26 cellular contexts compared by ENCODE assay signal in the genomic region with DNA sequence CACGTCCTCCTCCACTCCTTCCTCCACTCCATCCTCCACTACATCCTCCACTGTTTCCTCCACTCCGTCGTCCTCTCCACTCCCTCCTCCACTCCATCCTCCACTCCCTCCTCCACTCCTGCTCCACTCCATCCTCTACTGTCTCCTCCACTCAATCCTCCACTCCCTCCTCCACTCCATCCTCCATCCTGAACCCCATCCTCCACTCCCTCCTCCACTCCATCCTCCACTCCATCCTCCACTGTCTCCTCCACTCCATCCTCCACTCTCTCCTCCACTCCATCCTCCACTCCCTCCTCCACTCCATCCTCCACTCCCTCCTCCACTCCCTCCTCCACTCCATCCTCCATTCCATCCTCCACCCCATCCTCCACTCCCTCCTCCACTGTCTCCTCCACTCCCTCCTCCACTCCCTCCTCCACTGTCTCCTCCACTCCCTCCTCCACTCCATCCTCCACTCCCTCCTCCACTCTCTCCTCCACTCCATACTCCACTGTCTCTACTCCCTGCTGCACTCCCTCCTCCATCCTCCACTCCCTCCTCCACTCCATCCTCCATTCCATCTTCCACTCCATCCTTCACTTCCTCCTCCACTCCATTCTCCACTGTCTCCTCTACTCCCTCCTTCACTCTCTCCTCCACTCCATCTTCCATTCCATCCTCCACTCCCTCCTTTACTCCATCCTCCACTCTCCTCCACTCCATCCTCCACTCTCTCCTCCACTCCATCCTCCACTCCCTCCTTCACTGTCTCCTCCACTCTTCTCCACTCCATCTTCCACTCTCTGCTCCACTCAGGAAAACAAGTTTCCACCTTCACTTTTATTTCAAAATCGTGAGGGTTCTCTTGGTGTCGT. TPM values are rescaled to one million over a fixed set of nuclear protein-coding genes. Genes with fewer than 3 reads are reported as not detected.
DNase-seq lines count a peak whose midpoint lies in the region; ATAC-seq and TF ChIP-seq lines count a peak whose summit lies in the region.
"Had no signal": no experiment of that assay in that cellular context is flagged by ENCODE, and none has a peak within 500 bp of the region (broad histone marks: within the 10 kb centered on the region; RNA-seq: fewer than 3 reads in every experiment).

No MANE protein-coding gene starts in this region.

- no peak overlapping the region for H2BK5ac ChIP-seq in mesendoderm (ENCODE audit: low read length)

- peaks cover 7% of the 10 kb centered on the region for H3K4me1 ChIP-seq in mesendoderm (ENCODE audit: control insufficient read depth, low read depth, low read length)

- no peak overlapping the region for H3K4me3 ChIP-seq in mesendoderm (ENCODE audit: low read length)
- H3K4me3 ChIP-seq: SJCRH30 had no signal

- H3K9ac ChIP-seq in mesendoderm (ENCODE audit: low read length) = no peak overlapping the region

- H3K27me3 ChIP-seq in mesendoderm (ENCODE audit: insufficient read depth, low read length, poor library complexity) = no peaks in the 10 kb centered on the region
- H3K27me3 ChIP-seq: SJCRH30 had no signal

- POLR2A ChIA-PET in WTC11 (lab: Charles Lee) = no interaction called here

- H2AK5ac ChIP-seq in mesendoderm (ENCODE audit: low read length) = peak overlapping the region; percentile 19

- no CpG with 5 or more reads among the region's 5 CpGs for WGBS in mesendoderm (ENCODE audit: extremely low coverage, insufficient coverage, low lambda C conversion rate)

- no peak overlapping the region for H4K5ac ChIP-seq in mesendoderm (ENCODE audit: low read length)

- H3K23ac ChIP-seq in mesendoderm (ENCODE audit: low read length) = no peak overlapping the region

- H3K4me1 Mint-ChIP-seq in WTC11 (peaks cover 31% of the 10 kb centered on the region), chondrocyte (ENCODE audit: low read depth) (peaks cover 2% of the 10 kb centered on the region)

- no peaks in the 10 kb centered on the region for H3K79me2 ChIP-seq in mesendoderm (ENCODE audit: control insufficient read depth, insufficient read depth, low read length)

- H3K9me3 Mint-ChIP-seq in WTC11 (peaks cover 21% of the 10 kb centered on the region), chondrocyte (ENCODE audit: low read depth) (peaks cover 12% of the 10 kb centered on the region)

- CTCF ChIA-PET in WTC11 (lab: Charles Lee) = no interaction called here

- no peak overlapping the region for H2BK15ac ChIP-seq in mesendoderm (replicated peaks; ENCODE audit: low read depth)

- no peak for ATAC-seq in WTC11
- ATAC-seq: CD8-positive, alpha-beta T cell; PC-3; Right ventricle myocardium inferior; SK-N-SH treated with all-trans-retinoic acid at 6 μM for 48 hours had no signal

- no peak overlapping the region for H3K4me2 ChIP-seq in mesendoderm (ENCODE audit: low read length)

- H4K8ac ChIP-seq in mesendoderm (ENCODE audit: low read depth, low read length) = no peak overlapping the region

- no peak overlapping the region for H3K27ac ChIP-seq in mesendoderm (ENCODE audit: low read depth, low read length)
- peak overlapping the region; percentile 46 for H3K27ac ChIP-seq in temporal lobe (ENCODE audit: low read depth, low read length)
- H3K27ac ChIP-seq: HL-60, SJCRH30 had no signal

- no peaks in the 10 kb centered on the region for H3K79me1 ChIP-seq in mesendoderm (ENCODE audit: low read length)

- H3K4ac ChIP-seq in mesendoderm (ENCODE audit: low read depth, low read length) = no peak overlapping the region

- peaks cover 2% of the 10 kb centered on the region for H3K27me3 Mint-ChIP-seq in WTC11 (ENCODE audit: low read depth)
- H3K27me3 Mint-ChIP-seq in chondrocyte (ENCODE audit: low read depth) = no peaks in the 10 kb centered on the region

- H3K56ac ChIP-seq in mesendoderm (ENCODE audit: low read length) = no peak overlapping the region

- H3K4me3 Mint-ChIP-seq in WTC11 (no peak overlapping the region), chondrocyte (ENCODE audit: unreplicated experiment) (no peak overlapping the region)
- H3K4me3 Mint-ChIP-seq: CD8-positive, alpha-beta T cell had no signal

- no peak overlapping the region for H3K27ac Mint-ChIP-seq in WTC11
- H3K27ac Mint-ChIP-seq in chondrocyte (ENCODE audit: unreplicated experiment) = peak overlapping the region; percentile 49
- H3K27ac Mint-ChIP-seq: CD8-positive, alpha-beta T cell had no signal

- DNase-seq in WTC11 (ENCODE audit: low spot score) (no peak), chondrocyte (ENCODE audit: low spot score) (no peak), mesendoderm (no peak), pons (ENCODE audit: low spot score) (no peak), COLO829 (ENCODE audit: low spot score) (no peak), NK-92 (lab: John Stamatoyannopoulos, UW; ENCODE audit: unreplicated experiment) (no peak)
- DNase-seq: C1 segment of cervical spinal cord; CD8-positive, alpha-beta T cell; DMS 273 treated with DMSO at 0.1 percent for 48 hours; DMS79 treated with DMSO at 0.1 percent for 48 hours; GF-D8; Kasumi-1; NCI-H1092 treated with DMSO at 0.1 percent for 48 hours; NCI-H1436 treated with DMSO at 0.1 percent for 48 hours; NCI-H2029; NCI-H446; NCI-H524 treated with DMSO at 0.1 percent for 48 hours; NCI-H774; NK-92 treated with Interleukin-12 subunit alpha and Interleukin-12 subunit beta, amount 100 ng/mL, for 24 hours; PC-3; SJCRH30 had no signal

- no peak overlapping the region for H2BK120ac ChIP-seq in mesendoderm (ENCODE audit: low read depth, low read length)

- no peak overlapping the region for H3K18ac ChIP-seq in mesendoderm (ENCODE audit: low read length)

- H3K36me3 Mint-ChIP-seq in WTC11 = peaks cover 20% of the 10 kb centered on the region
- peaks cover 6% of the 10 kb centered on the region for H3K36me3 Mint-ChIP-seq in chondrocyte (ENCODE audit: low read depth)
- H3K36me3 Mint-ChIP-seq: CD8-positive, alpha-beta T cell had no signal

- TF ChIP-seq CTCF in WTC11 (IDR thresholded peaks at IDR 0.05) (no peak), chondrocyte (IDR thresholded peaks at IDR 0.05) (no peak)

- H3K36me3 ChIP-seq in mesendoderm (ENCODE audit: control insufficient read depth, insufficient read depth, low read length) = no peaks in the 10 kb centered on the region
- H3K36me3 ChIP-seq: SJCRH30 had no signal

TF ChIP-seq in WTC11, 78 proteins besides CTCF, POLR2A, EP300 and RAD21:
- TF ChIP-seq ZNF263 (CRISPR knock-in tag; IDR thresholded peaks at IDR 0.05; ENCODE audit: low read depth) (0 out of 2 replicates have a peak, but pooled peaks have one; percentile 4), ZBTB21 (CRISPR knock-in tag; IDR thresholded peaks at IDR 0.05; ENCODE audit: borderline replicate concordance) (no peak)
TF ChIP-seq in WTC11: peak in this region for 1.

RNA-seq across cellular contexts. Expression of a gene that starts 14.3 kb away (rescaled TPM):
- total RNA-seq in WTC11 (2021) (151 to 197 TPM (median 194 TPM) in 3 replicates), chondrocyte (1.7 to 1.9 TPM (median 1.8 TPM) in 3 replicates), temporal lobe (0.98 TPM)
- polyA plus RNA-seq in mesendoderm (2013, experiment 1 of 2) = 121 TPM
- 118 TPM for polyA plus RNA-seq in mesendoderm (2013, experiment 2 of 2)
- total RNA-seq: A673 had no signal

Comparison
In these comparisons a context has a peak if more than half of its experiments do, and no peak if none do; other contexts are left out.
1. RNA of a gene that starts 14.3 kb away (total RNA-seq): 151 to 197 TPM in WTC11; 1.7 to 1.9 TPM in chondrocyte and 0.98 TPM in temporal lobe (single experiment); every median in the first group is over 10 times any median in the second.